Comparison of ENCODE assay signal across 8 cellular contexts in the genomic region with DNA sequence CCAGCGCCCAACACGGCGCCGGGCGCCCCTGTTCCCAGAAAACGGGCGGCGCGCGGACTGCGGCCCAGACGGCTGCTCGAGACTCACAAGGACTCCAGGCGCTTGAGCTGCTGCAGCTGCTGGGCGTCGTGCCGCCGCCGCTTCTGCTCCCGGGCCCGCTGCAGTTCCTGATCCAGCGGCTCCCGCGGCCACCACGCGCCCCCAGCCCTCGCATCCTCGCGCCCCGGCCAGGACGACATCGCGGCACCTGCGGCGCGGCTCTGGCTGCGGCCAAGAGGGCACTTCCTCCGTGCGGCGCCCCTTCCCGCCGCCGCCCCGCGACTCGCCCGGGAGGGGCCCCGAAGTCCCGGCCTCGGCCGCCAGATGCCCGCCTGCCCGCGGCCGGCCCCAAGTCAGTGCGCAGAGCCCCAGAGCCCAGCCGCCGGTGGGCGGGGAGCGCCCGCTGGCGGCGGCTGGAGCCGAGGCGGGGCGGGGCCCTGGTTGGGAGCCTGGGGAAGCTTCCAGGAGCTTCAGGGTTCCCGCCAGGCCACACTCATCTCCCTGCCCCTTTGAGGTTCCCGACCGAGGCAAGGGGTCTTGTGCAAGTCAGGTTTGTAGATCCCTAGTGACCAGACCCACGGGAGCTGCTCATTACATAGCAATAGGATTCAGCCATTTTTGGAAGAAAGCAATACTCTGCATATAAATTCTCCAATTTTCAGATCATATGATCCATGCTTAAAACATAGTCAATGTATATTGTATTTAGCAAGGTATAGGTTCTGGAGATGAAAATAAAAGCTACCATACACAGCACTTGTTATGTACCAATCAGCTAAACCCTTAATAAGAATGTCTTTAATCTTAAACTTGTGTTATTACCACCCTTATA. TPM values are rescaled to one million over a fixed set of nuclear protein-coding genes. Genes with fewer than 3 reads are reported as not detected.
A peak's percentile ranks its signal among the peaks of the same experiment; 100 is the strongest.
DNase-seq lines count a peak whose midpoint lies in the region; ATAC-seq and TF ChIP-seq lines count a peak whose summit lies in the region.

No MANE protein-coding gene starts in this region.

- peak; percentile 80 for DNase-seq in GM19238 (ENCODE audit: insufficient read length, low spot score)
- DNase-seq in NCI-H748 treated with DMSO at 0.1 percent for 48 hours (lab: John Stamatoyannopoulos, UW), result peak; percentile 52
- peak; percentile 68 for DNase-seq in activated CD8-positive, alpha-beta T cell treated with anti-CD3 and anti-CD28 coated beads for 36 hours
- peak; percentile 31 for DNase-seq in effector CD8-positive, alpha-beta T cell (lab: John Stamatoyannopoulos, UW)
- DNase-seq in medulla oblongata (ENCODE audit: extremely low spot score), result peak; percentile 92
- peak; percentile 27 to 67 (median 45) for DNase-seq in stimulated activated CD4-positive, alpha-beta T cell treated with anti-CD3 and anti-CD28 coated beads, TNF-alpha, amount 100 ng/mL, for 48 hours (ENCODE audit: low read depth in 3 of 3)

- peak; percentile 86 for TF ChIP-seq CTCF in C4-2B (conservative IDR thresholded peaks at IDR 0.05)
- TF ChIP-seq CTCF in activated CD8-positive, alpha-beta T cell treated with anti-CD3 and anti-CD28 coated beads for 36 hours (IDR thresholded peaks at IDR 0.05), result peak; percentile 69

- POLR2A ChIA-PET in activated CD8-positive, alpha-beta T cell treated with anti-CD3 and anti-CD28 coated beads for 36 hours (lab: Charles Lee), result interaction anchor here (1.0 to 1.3 kb wide), 4 partner anchors 37 to 165 kb away, joined by 3 to 4 read pairs (median 4); no protein-coding TSS in a partner anchor

- H3K4me1 Mint-ChIP-seq in activated CD8-positive, alpha-beta T cell treated with anti-CD3 and anti-CD28 coated beads for 36 hours (ENCODE audit: low read depth), result peaks cover 15% of the 10 kb centered on the region

- no peak overlapping the region for H3K27ac ChIP-seq in C4-2B

- CTCF ChIA-PET in activated CD8-positive, alpha-beta T cell treated with anti-CD3 and anti-CD28 coated beads for 36 hours (lab: Charles Lee), result interaction anchor here (0.5 to 6.8 kb wide), 25 partner anchors 10 to 344 kb away, joined by 3 to 95 read pairs (median 3); partner anchors contain the start of gene FKBP9

- H3K36me3 Mint-ChIP-seq in activated CD8-positive, alpha-beta T cell treated with anti-CD3 and anti-CD28 coated beads for 36 hours (ENCODE audit: low read depth), result peaks cover 2% of the 10 kb centered on the region

- H3K27ac Mint-ChIP-seq in activated CD8-positive, alpha-beta T cell treated with anti-CD3 and anti-CD28 coated beads for 36 hours, result no peak overlapping the region

- H3K27me3 Mint-ChIP-seq in activated CD8-positive, alpha-beta T cell treated with anti-CD3 and anti-CD28 coated beads for 36 hours, result peaks cover 17% of the 10 kb centered on the region

- H3K9me3 Mint-ChIP-seq in activated CD8-positive, alpha-beta T cell treated with anti-CD3 and anti-CD28 coated beads for 36 hours, result peaks cover 6% of the 10 kb centered on the region

- intact Hi-C loops in activated CD8-positive, alpha-beta T cell treated with anti-CD3 and anti-CD28 coated beads for 36 hours (cut with micrococcal nuclease), result loop anchor here (2.0 kb wide), 1 partner anchor 96 kb away; no protein-coding TSS in a partner anchor

- ATAC-seq in HG03378 (IDR thresholded peaks at IDR 0.05; ENCODE audit: unreplicated experiment), result peak; percentile 57
- peak; percentile 94 for ATAC-seq in activated CD8-positive, alpha-beta T cell treated with anti-CD3 and anti-CD28 coated beads for 36 hours

- peak overlapping the region; percentile 76 for H3K4me3 Mint-ChIP-seq in activated CD8-positive, alpha-beta T cell treated with anti-CD3 and anti-CD28 coated beads for 36 hours

RNA-seq across cellular contexts. Expression of gene FKBP9, which starts 14.2 kb away (rescaled TPM):
- under 1 TPM in 1 of 2 experiments, not detected in 1; 0.47 TPM for total RNA-seq in activated CD8-positive, alpha-beta T cell treated with anti-CD3 and anti-CD28 coated beads for 36 hours

RNA-seq across cellular contexts. Expression of gene KBTBD2, which starts 51.5 kb away (rescaled TPM):
- 10 to 100 TPM; 22.4 to 23.0 TPM for total RNA-seq in activated CD8-positive, alpha-beta T cell treated with anti-CD3 and anti-CD28 coated beads for 36 hours

Comparison
In these comparisons a context has a peak if more than half of its experiments do, and no peak if none do; other contexts are left out.
1. DNase-seq: peak in every context shown above with its lines; median percentile 92 in medulla oblongata; 80 in GM19238; 68 in activated CD8-positive, alpha-beta T cell treated with anti-CD3 and anti-CD28 coated beads for 36 hours; 52 in NCI-H748 treated with DMSO at 0.1 percent for 48 hours; 45 in stimulated activated CD4-positive, alpha-beta T cell treated with anti-CD3 and anti-CD28 coated beads, TNF-alpha, amount 100 ng/mL, for 48 hours; 31 in effector CD8-positive, alpha-beta T cell.